2 cellular contexts compared by ENCODE assay signal in genomic region chr11:75345455-75346224, GRCh38.
TF ChIP-seq lines count a peak whose summit lies in the region.

No MANE protein-coding gene starts in this region.

TF ChIP-seq in HepG2, 621 proteins besides CTCF, POLR2A, EP300 and RAD21:
- no peak for TF ChIP-seq NR3C1 (CRISPR knock-in tag; IDR thresholded peaks at IDR 0.05)
- peak; percentile 86 for TF ChIP-seq ZSCAN22 (CRISPR knock-in tag; IDR thresholded peaks at IDR 0.05)
TF ChIP-seq in HepG2: peak in this region for 1.

TF ChIP-seq in HEK293T, 16 proteins besides CTCF, POLR2A, EP300 and RAD21:
- TF ChIP-seq LEF1 (IDR thresholded peaks at IDR 0.05; ENCODE audit: borderline replicate concordance) (no peak), ARNT (IDR thresholded peaks at IDR 0.05) (no peak)
